ENCODE assay signal across 16 cellular contexts in the genomic region with DNA sequence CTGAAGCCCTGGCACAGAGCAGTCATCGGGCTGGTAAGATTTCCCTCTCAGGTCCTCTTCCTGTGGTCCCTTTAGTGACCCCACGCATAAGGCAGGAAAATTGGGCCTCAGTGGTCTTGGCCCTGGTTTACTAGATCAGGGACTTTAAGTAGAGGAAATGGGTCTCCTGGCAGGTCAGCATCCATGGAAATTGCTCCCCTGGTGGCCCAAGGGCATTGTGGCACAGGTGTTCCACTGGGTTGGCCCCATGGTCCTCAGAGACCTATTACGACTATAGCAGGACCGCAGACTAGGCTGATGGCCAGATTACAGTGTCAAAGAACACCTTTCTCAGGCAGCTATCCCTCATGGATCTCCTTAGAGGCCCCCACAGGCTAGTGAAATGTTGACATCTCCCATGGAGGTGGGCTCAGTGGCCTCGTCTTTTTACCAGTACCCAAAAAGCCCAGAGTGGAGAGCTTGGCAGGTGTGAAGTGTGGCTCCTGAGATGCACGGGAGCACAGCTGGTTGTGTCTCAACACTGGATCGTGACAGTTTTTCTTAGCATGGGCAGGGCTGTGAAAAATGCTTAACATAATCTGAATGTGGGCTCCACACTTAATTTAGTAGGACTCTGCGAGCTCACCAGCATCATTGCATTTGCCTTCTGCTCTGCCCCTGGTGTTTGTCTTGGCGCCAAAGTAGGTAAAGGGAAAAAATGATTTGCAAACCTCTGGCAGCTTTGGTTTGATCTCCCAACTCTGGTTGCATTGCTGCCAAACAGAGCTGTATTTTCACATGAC.
DNase-seq lines count a peak whose midpoint lies in the region; ATAC-seq and TF ChIP-seq lines count a peak whose summit lies in the region.
"Had no signal": no experiment of that assay in that cellular context is flagged by ENCODE, and none has a peak within 500 bp of the region (broad histone marks: within the 10 kb centered on the region; RNA-seq: fewer than 3 reads in every experiment).

No MANE protein-coding gene starts in this region.

- no peak for TF ChIP-seq POLR2A in prostate gland (IDR thresholded peaks at IDR 0.05)

- H3K4me3 ChIP-seq in fibroblast of mammary gland (ENCODE audit: control insufficient read depth, low read depth, low read length) (no peak overlapping the region), prostate gland (no peak overlapping the region), aorta (ENCODE audit: low read length in 2 of 2) (no peak overlapping the region)
- H3K4me3 ChIP-seq: Peyer's patch, spleen, upper lobe of right lung had no signal

- peaks cover 38% of the 10 kb centered on the region for H3K4me1 ChIP-seq in prostate gland (replicated peaks)
- peaks cover 22 to 26% of the 10 kb centered on the region in 2 donors for H3K4me1 ChIP-seq in aorta (ENCODE audit: control insufficient read depth in 1 of 2, insufficient read depth in 2 of 2, low read length in 2 of 2)

- H3K4me1 Mint-ChIP-seq in natural killer cell (peaks cover 95 to 98% of the 10 kb centered on the region in 2 donors), type B pancreatic cell (ENCODE audit: unreplicated experiment) (peaks cover 46% of the 10 kb centered on the region)
- H3K4me1 Mint-ChIP-seq in natural killer cell treated with Interleukin-12 subunit alpha and Interleukin-12 subunit beta and Interleukin-15 and Interleukin-18, amount 100 ng/mL, for 72 hours (ENCODE audit: low read depth in 2 of 2): peaks cover 60 to 85% of the 10 kb centered on the region in 2 donors

- DNase-seq in natural killer cell (peak; percentile 36), fibroblast of mammary gland (ENCODE audit: low read depth) (peak; percentile 69), prostate gland (ENCODE audit: low spot score) (peak; percentile 39), aorta (peak in 1 of 2 donors; percentile 62), glomerular visceral epithelial cell (ENCODE audit: extremely low spot score) (no peak), type B pancreatic cell (ENCODE audit: extremely low spot score, unreplicated experiment) (no peak)
- DNase-seq in natural killer cell treated with Interleukin-12 subunit alpha and Interleukin-12 subunit beta and Interleukin-15 and Interleukin-18, amount 100 ng/mL, for 72 hours (ENCODE audit: low spot score): no peak
- DNase-seq: activated CD4-positive, alpha-beta T cell treated with anti-CD3 and anti-CD28 coated beads for 1 hour; kidney; naive thymus-derived CD4-positive, alpha-beta T cell; NCI-H1105; NCI-H446 treated with DMSO at 0.1 percent for 48 hours; upper lobe of right lung had no signal

- H3K9me3 ChIP-seq in prostate gland (no peaks in the 10 kb centered on the region), aorta (ENCODE audit: control insufficient read depth, low read length) (no peaks in the 10 kb centered on the region)
- H3K9me3 ChIP-seq: Peyer's patch, spleen, upper lobe of right lung had no signal

- H3K9me3 Mint-ChIP-seq in natural killer cell (no peaks in the 10 kb centered on the region), type B pancreatic cell (no peaks in the 10 kb centered on the region)
- H3K9me3 Mint-ChIP-seq in natural killer cell treated with Interleukin-12 subunit alpha and Interleukin-12 subunit beta and Interleukin-15 and Interleukin-18, amount 100 ng/mL, for 72 hours: no peaks in the 10 kb centered on the region
- H3K9me3 Mint-ChIP-seq: naive thymus-derived CD4-positive, alpha-beta T cell had no signal

- peak; percentile 43 to 59 (median 45) for ATAC-seq in natural killer cell
- no peak for ATAC-seq in natural killer cell treated with Interleukin-12 subunit alpha and Interleukin-12 subunit beta and Interleukin-15 and Interleukin-18, amount 100 ng/mL, for 72 hours
- peak; percentile 70 for ATAC-seq in aorta (ENCODE audit: low FRiP score)
- ATAC-seq in GM21528 (IDR thresholded peaks at IDR 0.05; ENCODE audit: low FRiP score, unreplicated experiment): no peak
- ATAC-seq: naive thymus-derived CD4-positive, alpha-beta T cell; upper lobe of right lung had no signal

- TF ChIP-seq CTCF in natural killer cell (IDR thresholded peaks at IDR 0.05): no peak
- TF ChIP-seq CTCF in fibroblast of mammary gland (conservative IDR thresholded peaks at IDR 0.05; ENCODE audit: control insufficient read depth, insufficient read depth, low read depth, low read length): no peak
- no peak for TF ChIP-seq CTCF in prostate gland (IDR thresholded peaks at IDR 0.05)
- TF ChIP-seq CTCF in type B pancreatic cell (conservative IDR thresholded peaks at IDR 0.05): no peak

- peak overlapping the region; percentile 85 to 88 for H3K27ac Mint-ChIP-seq in natural killer cell
- peak overlapping the region in 1 of 2 donors; percentile 75 for H3K27ac Mint-ChIP-seq in natural killer cell treated with Interleukin-12 subunit alpha and Interleukin-12 subunit beta and Interleukin-15 and Interleukin-18, amount 100 ng/mL, for 72 hours
- H3K27ac Mint-ChIP-seq in type B pancreatic cell: no peak overlapping the region

- H3K4me3 Mint-ChIP-seq in natural killer cell: peak overlapping the region; percentile 1
- no peak overlapping the region for H3K4me3 Mint-ChIP-seq in natural killer cell treated with Interleukin-12 subunit alpha and Interleukin-12 subunit beta and Interleukin-15 and Interleukin-18, amount 100 ng/mL, for 72 hours
- no peak overlapping the region for H3K4me3 Mint-ChIP-seq in type B pancreatic cell
- H3K4me3 Mint-ChIP-seq: naive thymus-derived CD4-positive, alpha-beta T cell had no signal

- intact Hi-C loops in natural killer cell (cut with micrococcal nuclease): loop anchor here (5.0 kb wide), 2 partner anchors 36 to 51 kb away; no protein-coding TSS in a partner anchor
- intact Hi-C loops in prostate gland (cut with DNase I): no loop called here
- intact Hi-C loops in aorta (cut with DNase I): loop anchor here (5.0 kb wide), 3 partner anchors 39 to 51 kb away; no protein-coding TSS in a partner anchor

- no peaks in the 10 kb centered on the region for H3K36me3 ChIP-seq in prostate gland
- peaks cover 0 to 2% of the 10 kb centered on the region in 2 donors for H3K36me3 ChIP-seq in aorta (ENCODE audit: control insufficient read depth in 1 of 2, insufficient read depth in 2 of 2, low read length in 1 of 2)
- H3K36me3 ChIP-seq: Peyer's patch, spleen had no signal

- 57% methylated on average over 9 of the region's 9 CpGs for WGBS in prostate gland
- 39 to 40% methylated on average over 9 of the region's 9 CpGs for WGBS in aorta, 2 donors

- H3K36me3 Mint-ChIP-seq in natural killer cell (no peaks in the 10 kb centered on the region), type B pancreatic cell (no peaks in the 10 kb centered on the region)
- H3K36me3 Mint-ChIP-seq in natural killer cell treated with Interleukin-12 subunit alpha and Interleukin-12 subunit beta and Interleukin-15 and Interleukin-18, amount 100 ng/mL, for 72 hours: no peaks in the 10 kb centered on the region
- H3K36me3 Mint-ChIP-seq: naive thymus-derived CD4-positive, alpha-beta T cell had no signal

- H3K27ac ChIP-seq in prostate gland: peak overlapping the region; percentile 59 to 71
- peak overlapping the region; percentile 80 to 96 for H3K27ac ChIP-seq in aorta (ENCODE audit: low read depth in 1 of 2, low read length in 2 of 2)

- H3K27me3 Mint-ChIP-seq in natural killer cell (ENCODE audit: low read depth in 2 of 2) (no peaks in the 10 kb centered on the region), type B pancreatic cell (peaks cover 75% of the 10 kb centered on the region)
- no peaks in the 10 kb centered on the region for H3K27me3 Mint-ChIP-seq in natural killer cell treated with Interleukin-12 subunit alpha and Interleukin-12 subunit beta and Interleukin-15 and Interleukin-18, amount 100 ng/mL, for 72 hours

- H3K27me3 ChIP-seq in prostate gland (replicated peaks; ENCODE audit: insufficient read depth) (no peaks in the 10 kb centered on the region), aorta (ENCODE audit: control insufficient read depth in 1 of 2, insufficient read depth in 2 of 2, low read length in 1 of 2) (no peaks in the 10 kb centered on the region)
- H3K27me3 ChIP-seq: Peyer's patch, spleen, upper lobe of right lung had no signal

Comparison
In these comparisons a context has a peak if more than half of its experiments do, and no peak if none do; other contexts are left out.
1. ATAC-seq: peak in natural killer cell (3 of 3) and aorta (single experiment); none in natural killer cell treated with Interleukin-12 subunit alpha and Interleukin-12 subunit beta and Interleukin-15 and Interleukin-18, amount 100 ng/mL, for 72 hours (0 of 2) and GM21528 (single experiment).
2. DNase-seq: peak in natural killer cell (single experiment), fibroblast of mammary gland (single experiment) and prostate gland (single experiment); none in natural killer cell treated with Interleukin-12 subunit alpha and Interleukin-12 subunit beta and Interleukin-15 and Interleukin-18, amount 100 ng/mL, for 72 hours (single experiment), glomerular visceral epithelial cell (single experiment) and type B pancreatic cell (single experiment).